1 cellular context compared by ENCODE assay signal in genomic region chr2:233402774-233403173, GRCh38.
TF ChIP-seq lines count a peak whose summit lies in the region.

No MANE protein-coding gene starts in this region.

TF ChIP-seq in WTC11, 78 proteins besides CTCF, POLR2A, EP300 and RAD21 (continued from another document):
- TF ChIP-seq FOXP4 (CRISPR knock-in tag; IDR thresholded peaks at IDR 0.05) (no peak), SMAD4 (CRISPR knock-in tag; IDR thresholded peaks at IDR 0.05) (no peak), GRHL2 (CRISPR knock-in tag; IDR thresholded peaks at IDR 0.05; ENCODE audit: insufficient replicate concordance, severe bottlenecking) (no peak), ZNF423 (CRISPR knock-in tag; IDR thresholded peaks at IDR 0.05) (no peak), ELF4 (CRISPR knock-in tag; IDR thresholded peaks at IDR 0.05; ENCODE audit: low read depth) (no peak), TEAD4 (CRISPR knock-in tag; IDR thresholded peaks at IDR 0.05) (no peak)
